32 cellular contexts compared by ENCODE assay signal in the genomic region with DNA sequence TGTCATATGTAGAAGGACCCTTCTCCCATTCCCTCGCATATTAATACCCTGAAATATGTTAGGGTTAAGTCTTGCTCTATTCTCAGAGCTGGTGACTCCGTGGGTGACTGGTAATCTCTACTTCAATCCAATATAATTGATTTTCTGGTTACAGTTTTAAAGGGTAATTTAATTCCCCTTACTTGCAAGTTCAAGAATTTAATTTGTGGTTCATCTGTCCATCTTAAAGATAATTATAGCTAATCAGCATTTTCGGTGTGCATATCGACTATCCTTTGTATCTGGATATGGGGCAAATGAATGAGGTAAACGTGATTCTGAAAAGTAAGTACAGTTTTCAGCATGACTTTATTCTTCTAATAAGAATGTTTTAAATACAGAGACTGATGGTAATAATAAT.
"Had no signal": no experiment of that assay in that cellular context is flagged by ENCODE, and none has a peak within 500 bp of the region (broad histone marks: within the 10 kb centered on the region; RNA-seq: fewer than 3 reads in every experiment).

No MANE protein-coding gene starts in this region.

- H3K4me3 ChIP-seq: ascending aorta, breast epithelium, cardiac muscle cell, colonic mucosa, esophagus squamous epithelium, gastroesophageal sphincter, heart right ventricle, hepatocyte had no signal

- H3K9me3 ChIP-seq: ascending aorta, breast epithelium, colonic mucosa, esophagus squamous epithelium, gastroesophageal sphincter, heart right ventricle had no signal

- H3K4me2 ChIP-seq: hepatocyte had no signal

- FAIRE-seq: endometrium, endothelial cell of umbilical vein had no signal

- H3K36me3 ChIP-seq: ascending aorta, breast epithelium, cardiac muscle cell, colonic mucosa, esophagus squamous epithelium, gastroesophageal sphincter, heart right ventricle, WERI-Rb-1 had no signal

- H3K27ac ChIP-seq: ascending aorta, breast epithelium, cardiac muscle cell, colonic mucosa, epithelial cell of prostate, esophagus squamous epithelium, gastroesophageal sphincter, heart right ventricle, hepatocyte, WERI-Rb-1 had no signal

- H3K27me3 ChIP-seq: ascending aorta, breast epithelium, cardiac muscle cell, colonic mucosa, esophagus squamous epithelium, gastroesophageal sphincter, heart right ventricle, hepatocyte had no signal

- H3K4me1 ChIP-seq: ascending aorta, breast epithelium, colonic mucosa, esophagus squamous epithelium, gastroesophageal sphincter, heart right ventricle had no signal

- DNase-seq: activated B cell treated with CpG ODN at 0.5 μM for 24 hours; activated CD4-positive, alpha-beta memory T cell treated with anti-CD3 and anti-CD28 coated beads for 36 hours; activated CD4-positive, alpha-beta T cell treated with anti-CD3 and anti-CD28 coated beads for 36 hours; activated CD4-positive, alpha-beta T cell treated with anti-CD3 and anti-CD28 coated beads, Interleukin-2, amount 10 ng/mL, durations not matched to agents 24 days and 14 days; activated CD8-positive, alpha-beta memory T cell treated with anti-CD3 and anti-CD28 coated beads, Interleukin-2, amount 10 ng/mL, durations not matched to agents 7 days and 5 days; activated CD8-positive, alpha-beta memory T cell treated with anti-CD3 and anti-CD28 coated beads, Interleukin-2, amount 50 U/mL, for 4 hours; activated CD8-positive, alpha-beta T cell treated with anti-CD3 and anti-CD28 coated beads, Interleukin-2, amount 10 ng/mL, durations not matched to agents 7 days and 5 days; activated gamma-delta T cell; activated naive CD4-positive, alpha-beta T cell; activated naive CD4-positive, alpha-beta T cell treated with anti-CD3 and anti-CD28 coated beads, Interleukin-2, amount 10 ng/mL, durations not matched to agents 7 days and 5 days; activated naive CD8-positive, alpha-beta T cell treated with anti-CD3 and anti-CD28 coated beads, Interleukin-2, amount 10 ng/mL, durations not matched to agents 7 days and 5 days; activated T-cell treated with anti-CD3 and anti-CD28 coated beads, Interleukin-2, amount 50 U/mL, for 24 hours; activated T-cell treated with anti-CD3 and anti-CD28 coated beads, Interleukin-2, amount 50 U/mL, for 72 hours; central memory CD4-positive, alpha-beta T cell; cerebellar nuclear complex; colonic mucosa; effector CD8-positive, alpha-beta T cell; esophagus squamous epithelium; foreskin melanocyte; heart right ventricle; T1000 had no signal

- H2AFZ ChIP-seq: hepatocyte had no signal

- ATAC-seq: activated CD4-positive, alpha-beta T cell treated with anti-CD3 and anti-CD28 coated beads for 36 hours; activated CD4-positive, CD25-positive, alpha-beta regulatory T cell treated with anti-CD3 and anti-CD28 coated beads, Interleukin-2, amount 50 U/mL, for 24 hours; activated CD8-positive, alpha-beta memory T cell treated with anti-CD3 and anti-CD28 coated beads, Interleukin-2, amount 10 ng/mL, durations not matched to agents 7 days and 5 days; activated CD8-positive, alpha-beta T cell treated with anti-CD3 and anti-CD28 coated beads, Interleukin-2, amount 10 ng/mL, durations not matched to agents 7 days and 5 days; activated naive CD4-positive, alpha-beta T cell treated with anti-CD3 and anti-CD28 coated beads, Interleukin-2, amount 50 U/mL, for 72 hours; activated T-cell treated with anti-CD3 and anti-CD28 coated beads, Interleukin-2, amount 50 U/mL, for 72 hours; gastroesophageal sphincter; heart right ventricle had no signal
